Comparison of ENCODE assay signal across 14 cellular contexts in genomic region chr3:166243511-166243910, GRCh38.
DNase-seq lines count a peak whose midpoint lies in the region; ATAC-seq and TF ChIP-seq lines count a peak whose summit lies in the region.
"Had no signal": no experiment of that assay in that cellular context is flagged by ENCODE, and none has a peak within 500 bp of the region (broad histone marks: within the 10 kb centered on the region; RNA-seq: fewer than 3 reads in every experiment).

No MANE protein-coding gene starts in this region.

- H3K36me3 ChIP-seq in SJCRH30 = no peaks in the 10 kb centered on the region
- H3K36me3 ChIP-seq: BE2C had no signal

- H3K4me3 ChIP-seq in SJCRH30 = no peak overlapping the region

- H3K4me1 ChIP-seq in SJCRH30 = no peaks in the 10 kb centered on the region
- H3K4me1 ChIP-seq: BE2C had no signal

- no peak for TF ChIP-seq RAD21 in Ishikawa (IDR thresholded peaks at IDR 0.05; ENCODE audit: low read depth)

- DNase-seq in DMS 273 treated with DMSO at 0.1 percent for 48 hours (lab: John Stamatoyannopoulos, UW) (peak; percentile 71), NCI-H524 (lab: John Stamatoyannopoulos, UW) (peak; percentile 33 to 80), cerebellum (ENCODE audit: low spot score) (peak; percentile 12), SJCRH30 (no peak)
- DNase-seq in activated CD4-positive, alpha-beta T cell treated with anti-CD3 and anti-CD28 coated beads, Interleukin-2, amount 50 U/mL, for 48 hours = no peak
- DNase-seq: BE2C; CD4-positive, alpha-beta memory T cell; DND-41; GF-D8; HCEC 1CT; HFFc6 had no signal

- no peak for ATAC-seq in GM19035 (IDR thresholded peaks at IDR 0.05; ENCODE audit: unreplicated experiment)

- no peak for TF ChIP-seq EP300 in Ishikawa (IDR thresholded peaks at IDR 0.05; ENCODE audit: borderline replicate concordance)

- no peaks in the 10 kb centered on the region for H3K9me3 ChIP-seq in SJCRH30 (replicated peaks)
- H3K9me3 ChIP-seq: BE2C had no signal

- no peak overlapping the region for H3K27ac ChIP-seq in SJCRH30
- H3K27ac ChIP-seq: C4-2B had no signal

- H3K27me3 ChIP-seq in SJCRH30 = no peaks in the 10 kb centered on the region
- H3K27me3 ChIP-seq: BE2C had no signal

TF ChIP-seq in Ishikawa, 13 proteins besides CTCF, POLR2A, EP300 and RAD21:
- peak; percentile 69 for TF ChIP-seq CEBPB (IDR thresholded peaks at IDR 0.05)
- no peak for TF ChIP-seq YY1 (IDR thresholded peaks at IDR 0.05; ENCODE audit: low read depth)
- no peak for TF ChIP-seq TAF1 (IDR thresholded peaks at IDR 0.05; ENCODE audit: low read depth)

Comparison
In these comparisons a context has a peak if more than half of its experiments do, and no peak if none do; other contexts are left out.
1. DNase-seq: peak in DMS 273 treated with DMSO at 0.1 percent for 48 hours (single experiment), NCI-H524 (2 of 2) and cerebellum (single experiment); none in activated CD4-positive, alpha-beta T cell treated with anti-CD3 and anti-CD28 coated beads, Interleukin-2, amount 50 U/mL, for 48 hours (0 of 2) and SJCRH30 (0 of 2).